ENCODE assay signal across 9 cellular contexts in the genomic region with DNA sequence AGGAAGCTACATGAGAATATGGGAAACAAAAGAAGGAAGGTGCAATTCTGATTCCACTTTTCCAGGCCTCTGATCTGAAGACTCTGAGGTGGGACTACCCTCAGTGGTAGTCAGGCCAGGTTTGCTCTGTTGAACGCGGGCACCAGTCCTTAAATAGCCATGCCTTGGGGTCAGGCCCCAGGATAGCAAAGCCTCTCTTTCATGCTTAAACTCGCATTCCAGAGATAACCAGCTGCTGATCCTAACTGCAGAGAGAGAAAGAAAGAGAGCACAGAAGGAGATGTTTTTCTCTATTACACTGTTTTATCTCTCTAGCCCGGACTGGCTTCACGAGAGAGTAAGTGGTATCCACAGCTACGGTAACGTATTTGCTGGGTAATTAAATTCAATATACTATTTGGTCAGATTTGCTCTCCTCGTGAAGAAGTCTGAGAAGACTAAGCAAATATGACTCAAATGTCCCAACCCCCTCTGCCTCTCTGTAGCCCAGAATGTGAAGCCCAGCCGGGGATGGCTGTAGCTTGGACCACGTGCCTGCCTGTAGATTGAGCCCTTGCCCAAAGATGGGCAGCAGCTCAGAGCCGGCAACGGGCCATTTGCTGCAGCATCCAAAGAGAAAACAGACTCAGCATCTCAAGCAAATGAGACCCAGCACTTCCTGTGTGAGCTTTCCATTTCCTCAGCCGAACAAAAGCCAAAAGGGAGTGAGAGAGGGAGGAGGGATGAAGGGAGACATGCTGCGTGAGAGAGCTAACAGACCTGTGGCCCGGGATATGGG.
A peak's percentile ranks its signal among the peaks of the same experiment; 100 is the strongest.
DNase-seq lines count a peak whose midpoint lies in the region; ATAC-seq and TF ChIP-seq lines count a peak whose summit lies in the region.
"Had no signal": no experiment of that assay in that cellular context is flagged by ENCODE, and none has a peak within 500 bp of the region (broad histone marks: within the 10 kb centered on the region; RNA-seq: fewer than 3 reads in every experiment).

No MANE protein-coding gene starts in this region.

- 73% methylated on average over 15 of the region's 15 CpGs for WGBS in SK-N-SH (ENCODE audit: low lambda C conversion rate)
- WGBS in gastroesophageal sphincter (ENCODE audit: low coverage in 1 of 2), 2 donors, result 5 to 11% methylated on average over 4 to 12 of the region's 15 CpGs

- CTCF ChIA-PET in AG04449 (lab: Yijun Ruan, JAX), result interaction anchor here (0.6 to 1.6 kb wide), 7 partner anchors 9 to 127 kb away, joined by 3 to 7 read pairs (median 4); partner anchors contain the start of gene HIC1
- CTCF ChIA-PET in SK-N-SH (lab: Yijun Ruan, JAX), result interaction anchor here (1.0 to 2.4 kb wide), 5 partner anchors 43 to 127 kb away, joined by 3 to 9 read pairs (median 5); partner anchors contain the start of gene HIC1

- no peaks in the 10 kb centered on the region for H3K9me3 ChIP-seq in SK-N-SH
- H3K9me3 ChIP-seq in gastroesophageal sphincter, result no peaks in the 10 kb centered on the region

- H3K4me3 ChIP-seq in AG04449 (ENCODE audit: low read depth, low read length) (no peak overlapping the region), SK-N-SH (ENCODE audit: low read depth in 2 of 2, low read length in 1 of 2) (no peak overlapping the region), gastroesophageal sphincter (no peak overlapping the region)

- H3K4me2 ChIP-seq in SK-N-SH, result peak overlapping the region; percentile 46

- peaks cover 0 to 8% of the 10 kb centered on the region in 2 experiments for H3K36me3 ChIP-seq in SK-N-SH (replicated peaks in 1 of 2; ENCODE audit: control insufficient read depth in 1 of 2, insufficient read depth in 2 of 2, low read length in 1 of 2)
- peaks cover 0 to 12% of the 10 kb centered on the region in 2 donors for H3K36me3 ChIP-seq in gastroesophageal sphincter

- TF ChIP-seq CTCF in AG04449 (IDR thresholded peaks at IDR 0.05; ENCODE audit: insufficient read depth, low read length, missing control alignments) (no peak), SK-N-SH (IDR thresholded peaks at IDR 0.05) (no peak), gastroesophageal sphincter (IDR thresholded peaks at IDR 0.05) (no peak)

- H3K4me1 ChIP-seq in SK-N-SH (ENCODE audit: control insufficient read depth in 1 of 2, insufficient read depth in 2 of 2, low read depth in 1 of 2, low read length in 1 of 2) (peaks cover 55 to 66% of the 10 kb centered on the region in 2 experiments), gastroesophageal sphincter (peaks cover 21 to 73% (median 59%) of the 10 kb centered on the region in 3 donors)

- H4K20me1 ChIP-seq in SK-N-SH (ENCODE audit: insufficient read depth), result no peaks in the 10 kb centered on the region

- TF ChIP-seq EP300 in SK-N-SH (IDR thresholded peaks at IDR 0.05; ENCODE audit: borderline replicate concordance in 1 of 2, low read depth in 1 of 2, low read length in 1 of 2) (no peak), gastroesophageal sphincter (IDR thresholded peaks at IDR 0.05) (no peak)

- H3K27me3 ChIP-seq in SK-N-SH (ENCODE audit: insufficient read depth) (no peaks in the 10 kb centered on the region), gastroesophageal sphincter (no peaks in the 10 kb centered on the region)

- TF ChIP-seq RAD21 in SK-N-SH (IDR thresholded peaks at IDR 0.05; ENCODE audit: low read length), result no peak

- H3F3A ChIP-seq in SK-N-SH (replicated peaks; ENCODE audit: insufficient read depth), result peaks cover 10% of the 10 kb centered on the region

- no peaks in the 10 kb centered on the region for H3K9me2 ChIP-seq in SK-N-SH

- DNase-seq in AG04449 (ENCODE audit: low read depth, low spot score), result peak; percentile 73
- DNase-seq in SK-N-SH, result no peak
- DNase-seq in nucleus accumbens (lab: John Stamatoyannopoulos, UW), result peak in 46 of 56 donors; percentile 11 to 85 (median 50)
- no peak for DNase-seq in stimulated activated naive CD8-positive, alpha-beta T cell treated with anti-CD3 and anti-CD28 coated beads, Interleukin-15, Interleukin-2, amounts not matched to agents 100 U/mL and 50 U/mL, for 24 hours
- DNase-seq: CD8-positive, alpha-beta memory T cell had no signal

- H2AFZ ChIP-seq in SK-N-SH (ENCODE audit: low read depth), result no peak overlapping the region

- H3K79me2 ChIP-seq in SK-N-SH (ENCODE audit: insufficient read depth), result peaks cover 6% of the 10 kb centered on the region; the same call in 1 of the 2 replicates

- ATAC-seq in gastroesophageal sphincter (peak; percentile 84), GM18517 (IDR thresholded peaks at IDR 0.05; ENCODE audit: unreplicated experiment) (no peak), GM21619 (IDR thresholded peaks at IDR 0.05; ENCODE audit: unreplicated experiment) (no peak), HG03378 (IDR thresholded peaks at IDR 0.05; ENCODE audit: unreplicated experiment) (no peak)
- no peak for ATAC-seq in stimulated activated naive CD8-positive, alpha-beta T cell treated with anti-CD3 and anti-CD28 coated beads, Interleukin-15, Interleukin-2, amounts not matched to agents 100 U/mL and 50 U/mL, for 24 hours

- H3K27ac ChIP-seq in SK-N-SH (ENCODE audit: low read depth in 2 of 2, low read length in 1 of 2) (peak overlapping the region; percentile 85 to 92), gastroesophageal sphincter (peak overlapping the region; percentile 45 to 90 (median 88))

- peak overlapping the region; percentile 37; the same call in 1 of the 2 replicates for H3K9ac ChIP-seq in SK-N-SH

- no peak for TF ChIP-seq POLR2A in gastroesophageal sphincter (IDR thresholded peaks at IDR 0.05)

- POLR2A ChIA-PET in AG04449 (lab: Yijun Ruan, JAX) (interaction anchor here (0.6 to 1.8 kb wide), 14 partner anchors 8 to 126 kb away, joined by 3 to 12 read pairs (median 4); partner anchors contain the start of gene HIC1), SK-N-SH (lab: Yijun Ruan, JAX) (interaction anchor here (1.5 kb wide), 1 partner anchor 63 kb away, joined by 3 read pairs; no protein-coding TSS in a partner anchor)

TF ChIP-seq in SK-N-SH, 30 proteins besides CTCF, POLR2A, EP300 and RAD21:
- TF ChIP-seq PBX3 (IDR thresholded peaks at IDR 0.05) (no peak; the same call in 1 of the 2 replicates), NFIC (IDR thresholded peaks at IDR 0.05; ENCODE audit: borderline replicate concordance) (no peak), ELF1 (IDR thresholded peaks at IDR 0.05) (no peak), TAF1 (IDR thresholded peaks at IDR 0.05; ENCODE audit: borderline replicate concordance, low read depth, low read length) (no peak), RCOR1 (IDR thresholded peaks at IDR 0.05; ENCODE audit: low read length) (no peak), FOXM1 (IDR thresholded peaks at IDR 0.05; ENCODE audit: low read depth) (no peak), SIN3A (IDR thresholded peaks at IDR 0.05; ENCODE audit: borderline replicate concordance, low read depth, low read length) (no peak), TCF12 (IDR thresholded peaks at IDR 0.05) (no peak), YY1 (IDR thresholded peaks at IDR 0.05; ENCODE audit: low read depth) (no peak), TEAD4 (IDR thresholded peaks at IDR 0.05; ENCODE audit: borderline replicate concordance, insufficient read depth) (no peak), FOSL2 (IDR thresholded peaks at IDR 0.05; ENCODE audit: borderline replicate concordance, low read depth) (no peak), EZH2phosphoT487 (IDR thresholded peaks at IDR 0.05; ENCODE audit: borderline replicate concordance, low read depth) (no peak)
- TF ChIP-seq, protein P1, sequence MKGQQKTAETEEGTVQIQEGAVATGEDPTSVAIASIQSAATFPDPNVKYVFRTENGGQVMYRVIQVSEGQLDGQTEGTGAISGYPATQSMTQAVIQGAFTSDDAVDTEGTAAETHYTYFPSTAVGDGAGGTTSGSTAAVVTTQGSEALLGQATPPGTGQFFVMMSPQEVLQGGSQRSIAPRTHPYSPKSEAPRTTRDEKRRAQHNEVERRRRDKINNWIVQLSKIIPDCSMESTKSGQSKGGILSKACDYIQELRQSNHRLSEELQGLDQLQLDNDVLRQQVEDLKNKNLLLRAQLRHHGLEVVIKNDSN (IDR thresholded peaks at IDR 0.05; ENCODE audit: borderline replicate concordance, low read depth), result peak; percentile 80
- TF ChIP-seq, protein P2, sequence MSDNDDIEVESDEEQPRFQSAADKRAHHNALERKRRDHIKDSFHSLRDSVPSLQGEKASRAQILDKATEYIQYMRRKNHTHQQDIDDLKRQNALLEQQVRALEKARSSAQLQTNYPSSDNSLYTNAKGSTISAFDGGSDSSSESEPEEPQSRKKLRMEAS (IDR thresholded peaks at IDR 0.05; ENCODE audit: low read depth), result peak; percentile 71
- TF ChIP-seq, protein P3, sequence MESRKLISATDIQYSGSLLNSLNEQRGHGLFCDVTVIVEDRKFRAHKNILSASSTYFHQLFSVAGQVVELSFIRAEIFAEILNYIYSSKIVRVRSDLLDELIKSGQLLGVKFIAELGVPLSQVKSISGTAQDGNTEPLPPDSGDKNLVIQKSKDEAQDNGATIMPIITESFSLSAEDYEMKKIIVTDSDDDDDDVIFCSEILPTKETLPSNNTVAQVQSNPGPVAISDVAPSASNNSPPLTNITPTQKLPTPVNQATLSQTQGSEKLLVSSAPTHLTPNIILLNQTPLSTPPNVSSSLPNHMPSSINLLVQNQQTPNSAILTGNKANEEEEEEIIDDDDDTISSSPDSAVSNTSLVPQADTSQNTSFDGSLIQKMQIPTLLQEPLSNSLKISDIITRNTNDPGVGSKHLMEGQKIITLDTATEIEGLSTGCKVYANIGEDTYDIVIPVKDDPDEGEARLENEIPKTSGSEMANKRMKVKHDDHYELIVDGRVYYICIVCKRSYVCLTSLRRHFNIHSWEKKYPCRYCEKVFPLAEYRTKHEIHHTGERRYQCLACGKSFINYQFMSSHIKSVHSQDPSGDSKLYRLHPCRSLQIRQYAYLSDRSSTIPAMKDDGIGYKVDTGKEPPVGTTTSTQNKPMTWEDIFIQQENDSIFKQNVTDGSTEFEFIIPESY (IDR thresholded peaks at IDR 0.05; ENCODE audit: borderline replicate concordance, low read depth), result no peak

Comparison
In these comparisons a context has a peak if more than half of its experiments do, and no peak if none do; other contexts are left out.
1. DNase-seq: peak in AG04449 (single experiment) and nucleus accumbens (46 of 56); none in SK-N-SH (single experiment) and stimulated activated naive CD8-positive, alpha-beta T cell treated with anti-CD3 and anti-CD28 coated beads, Interleukin-15, Interleukin-2, amounts not matched to agents 100 U/mL and 50 U/mL, for 24 hours (single experiment).